Comparison of ENCODE assay signal across 8 cellular contexts in the genomic region with DNA sequence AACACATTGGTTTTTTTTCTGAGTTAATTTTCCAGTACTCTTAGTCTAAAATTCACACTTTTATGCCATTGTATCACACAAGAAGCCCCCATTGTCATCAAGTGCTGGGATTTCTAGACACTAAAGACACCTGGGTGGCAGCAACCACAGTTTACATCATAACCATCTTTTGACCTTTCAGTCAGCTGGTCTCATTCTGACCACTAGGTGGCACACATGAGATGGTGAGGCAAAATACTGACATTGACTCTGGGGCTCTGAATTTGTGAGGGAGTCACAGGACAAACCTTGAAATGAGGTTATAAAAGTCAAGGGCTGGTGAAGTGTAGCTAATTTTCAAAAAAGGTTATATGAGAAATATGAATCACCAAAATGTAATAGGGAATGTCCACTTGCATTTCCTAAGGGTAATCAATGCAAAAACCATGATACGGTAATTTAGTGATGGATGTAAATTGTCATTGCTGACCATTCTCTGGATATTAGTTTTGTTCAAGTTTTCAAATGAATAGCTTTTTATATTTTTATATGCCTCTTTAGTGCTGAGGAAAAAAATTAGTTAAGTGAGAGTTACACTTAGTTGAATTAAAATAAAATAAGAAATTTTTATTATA.
DNase-seq lines count a peak whose midpoint lies in the region; ATAC-seq and TF ChIP-seq lines count a peak whose summit lies in the region.

No MANE protein-coding gene starts in this region.

- ATAC-seq in GM21423 (IDR thresholded peaks at IDR 0.05; ENCODE audit: unreplicated experiment) (peak; percentile 89), left ventricle myocardium superior (peak; percentile 27)

- DNase-seq in ELR (ENCODE audit: low read depth) (peak; percentile 36), HUDEP-2 (lab: John Stamatoyannopoulos, UW; ENCODE audit: unreplicated experiment in 76 of 76) (peak in 49 of 76 experiments; percentile 0 to 62 (median 19)), RWPE1 (ENCODE audit: low spot score) (no peak), left ventricle myocardium superior (no peak), smooth muscle cell of the brain vasculature (ENCODE audit: low read depth, low spot score) (peak; percentile 9), DMS79 treated with DMSO at 0.1 percent for 48 hours (lab: John Stamatoyannopoulos, UW) (no peak)
- DNase-seq in activated naive CD4-positive, alpha-beta T cell (lab: John Stamatoyannopoulos, UW), result peak in 3 of 4 experiments; percentile 7 to 40 (median 38)

- CTCF ChIA-PET in RWPE1 (lab: Yijun Ruan, JAX), result interaction anchor here (0.5 to 0.7 kb wide), 2 partner anchors 107 to 171 kb away, joined by 3 to 4 read pairs; no protein-coding TSS in a partner anchor

- POLR2A ChIA-PET in RWPE1 (lab: Yijun Ruan, JAX; ENCODE audit: low non-redundant PET), result no interaction called here

- intact Hi-C loops in left ventricle myocardium superior (cut with micrococcal nuclease), result no loop called here

- peak; percentile 74 for TF ChIP-seq CTCF in RWPE1 (conservative IDR thresholded peaks at IDR 0.05; ENCODE audit: low read depth)

- no peak overlapping the region for H3K27ac ChIP-seq in RWPE1

Comparison
In these comparisons a context has a peak if more than half of its experiments do, and no peak if none do; other contexts are left out.
1. DNase-seq: peak in ELR (single experiment), HUDEP-2 (49 of 76), activated naive CD4-positive, alpha-beta T cell (3 of 4) and smooth muscle cell of the brain vasculature (single experiment); none in RWPE1 (single experiment), left ventricle myocardium superior (single experiment) and DMS79 treated with DMSO at 0.1 percent for 48 hours (single experiment).